7 cellular contexts compared by ENCODE assay signal in the genomic region with DNA sequence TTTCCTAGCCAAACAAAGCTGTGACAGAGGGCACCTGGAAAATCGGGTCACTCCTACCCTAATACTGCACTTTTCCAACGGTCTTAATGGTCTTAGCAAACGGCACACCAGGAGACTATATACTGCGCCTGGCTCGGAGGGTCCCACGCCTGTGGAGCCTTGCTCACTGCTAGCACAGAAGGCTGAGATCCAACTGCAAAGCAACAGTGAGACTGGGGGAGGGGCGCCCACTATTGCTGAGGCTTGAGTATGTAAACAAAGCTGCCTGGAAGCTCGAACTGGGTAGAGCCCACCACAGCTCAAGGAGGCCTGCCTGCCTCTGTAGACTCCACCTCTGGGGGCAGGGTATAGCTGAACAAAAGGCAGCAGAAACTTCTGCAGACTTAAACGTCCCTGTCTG.
DNase-seq lines count a peak whose midpoint lies in the region; ATAC-seq, FAIRE-seq and TF ChIP-seq lines count a peak whose summit lies in the region.
"Not testable (repeated sequence)": the region's sequence is repeated elsewhere in the genome, so short reads cannot be mapped to it uniquely, and the experiment has no call there.

No MANE protein-coding gene starts in this region.

- DNase-seq in DND-41 (peak; percentile 3), H9 (peak; percentile 70), NT2/D1 (ENCODE audit: low read depth, low spot score) (peak; percentile 50), H1 (ENCODE audit: low read depth in 1 of 2, low spot score in 2 of 2) (peak in 1 of 2 experiments; percentile 53), iPS DF 19.7 (ENCODE audit: low read depth, low spot score) (peak; percentile 30), lower lobe of right lung (peak; percentile 41), nephron progenitor cell (peak; percentile 19)

- H2BK15ac ChIP-seq in H9 (ENCODE audit: low read depth, low read length); H1 (ENCODE audit: low read length): not testable (repeated sequence)

- H3K4ac ChIP-seq in H9 (ENCODE audit: low read depth, low read length); H1 (replicated peaks; ENCODE audit: insufficient read length, low read depth, low read length): not testable (repeated sequence)

- not testable (repeated sequence) for ATAC-seq in DND-41 (ENCODE audit: insufficient read depth, low read depth); lower lobe of right lung

- H3K27me3 ChIP-seq in DND-41 (ENCODE audit: insufficient read depth, low read length, poor library complexity); H9 (ENCODE audit: insufficient read depth, low read length); NT2/D1 (ENCODE audit: insufficient read depth, insufficient read length); H1 (replicated peaks in 1 of 4; ENCODE audit: control insufficient read depth in 3 of 4, extremely low read depth in 1 of 4, insufficient read depth in 3 of 4, low read length in 3 of 4); lower lobe of right lung (ENCODE audit: low read depth): not testable (repeated sequence)

- H3K23ac ChIP-seq in H9 (ENCODE audit: insufficient read length, low read depth, low read length); H1 (ENCODE audit: insufficient read length): not testable (repeated sequence)

- CTCF ChIA-PET in H1 (lab: Charles Lee; ENCODE audit: partially characterized antibody) = interaction anchor here (0.7 kb wide), 1 partner anchor 65 kb away, joined by 3 read pairs; no protein-coding TSS in a partner anchor

- not testable (repeated sequence) for H3K18ac ChIP-seq in H9 (ENCODE audit: insufficient read length, low read depth, low read length); H1 (ENCODE audit: extremely low read depth, low read length)

- H3K27ac Mint-ChIP-seq in H9 = peak overlapping the region in 2 of 3 experiments; percentile 70 to 81; a peak in 3 of 7 replicates
- H3K27ac Mint-ChIP-seq in nephron progenitor cell = not testable (repeated sequence)

- no CpG with 5 or more reads among the region's 9 CpGs for WGBS in H9 (ENCODE audit: extremely low coverage, insufficient read length, low lambda C conversion rate)
- WGBS in H1 (ENCODE audit: extremely low coverage in 1 of 2, insufficient coverage in 1 of 2, insufficient read length in 1 of 2, insufficient replicate concordance in 2 of 2, low coverage in 1 of 2, low lambda C conversion rate in 2 of 2, missing lambda C conversion rate in 1 of 2), 2 experiments = 79% methylated on average over 9 of the region's 9 CpGs; no CpG with 5 or more reads in 1 of the 2 experiments

- not testable (repeated sequence) for H4K20me1 ChIP-seq in DND-41 (ENCODE audit: insufficient read depth, low read length); H9 (ENCODE audit: control insufficient read depth, insufficient read depth, insufficient read length); H1 (replicated peaks in 1 of 2; ENCODE audit: control insufficient read depth in 1 of 2, insufficient read depth in 2 of 2, low read length in 2 of 2)

- H2BK20ac ChIP-seq in H9 (ENCODE audit: low read depth, low read length, poor library complexity, severe bottlenecking); H1 (ENCODE audit: low read length): not testable (repeated sequence)

- H3K4me2 ChIP-seq in DND-41 (ENCODE audit: insufficient read depth, low read length); H9 (ENCODE audit: insufficient read depth, insufficient read length, low read length): not testable (repeated sequence)
- H3K4me2 ChIP-seq in H1 (ENCODE audit: insufficient read depth in 1 of 2, low read depth in 2 of 2, low read length in 2 of 2) = peak overlapping the region in 1 of 2 experiments; percentile 13; a peak in 1 of 4 replicates

- not testable (repeated sequence) for H3K27ac ChIP-seq in DND-41 (ENCODE audit: low read length); H9 (ENCODE audit: insufficient read length, low read depth, low read length); H1 (ENCODE audit: low read depth, low read length); lower lobe of right lung

- FAIRE-seq in H1 (lab: Jason Lieb, UNC) = not testable (repeated sequence)

- not testable (repeated sequence) for H2BK120ac ChIP-seq in H9 (ENCODE audit: low read depth, low read length, poor library complexity, severe bottlenecking); H1 (replicated peaks; ENCODE audit: low read depth, low read length)

- not testable (repeated sequence) for H2AK5ac ChIP-seq in H9 (ENCODE audit: insufficient read length, low read length); H1 (ENCODE audit: low read depth, low read length)

- H3K9me3 Mint-ChIP-seq in H9 = not testable (repeated sequence)
- peaks cover 22% of the 10 kb centered on the region for H3K9me3 Mint-ChIP-seq in nephron progenitor cell

- H3K36me3 Mint-ChIP-seq in H9 (ENCODE audit: insufficient read depth in 1 of 3, low read depth in 3 of 3); nephron progenitor cell (ENCODE audit: low read depth): not testable (repeated sequence)

- H4K91ac ChIP-seq in H9 (ENCODE audit: insufficient read length, low read depth, low read length); H1 (replicated peaks; ENCODE audit: insufficient read length, low read length): not testable (repeated sequence)

- not testable (repeated sequence) for TF ChIP-seq EP300 in H1 (IDR thresholded peaks at IDR 0.05; ENCODE audit: borderline replicate concordance in 1 of 2, low read depth in 2 of 2, low read length in 2 of 2)

- not testable (repeated sequence) for H4K5ac ChIP-seq in H9 (ENCODE audit: insufficient read length, low read depth, low read length); H1 (ENCODE audit: insufficient read length, low read depth, low read length)

- not testable (repeated sequence) for TF ChIP-seq CTCF in DND-41 (IDR thresholded peaks at IDR 0.05; ENCODE audit: borderline replicate concordance, extremely low read depth, low read length, poor library complexity, severe bottlenecking); H9 (conservative IDR thresholded peaks at IDR 0.05); H1 (IDR thresholded peaks at IDR 0.05; ENCODE audit: control extremely low read depth in 1 of 3, insufficient read depth in 1 of 3, low read depth in 1 of 3, low read length in 3 of 3); lower lobe of right lung (IDR thresholded peaks at IDR 0.05); nephron progenitor cell (IDR thresholded peaks at IDR 0.05)

- H2BK12ac ChIP-seq in H9 (ENCODE audit: insufficient read length, low read depth, low read length); H1 (ENCODE audit: low read depth, low read length): not testable (repeated sequence)

- H3K14ac ChIP-seq in H9 (ENCODE audit: insufficient read depth, low read length); H1 (ENCODE audit: insufficient read length): not testable (repeated sequence)

- H2BK5ac ChIP-seq in H9 (ENCODE audit: insufficient read length, low read length); H1 (ENCODE audit: low read depth, low read length): not testable (repeated sequence)

- not testable (repeated sequence) for H3K9ac ChIP-seq in DND-41 (ENCODE audit: low read depth, low read length); H9 (ENCODE audit: extremely low read depth, insufficient read length, low read length); NT2/D1 (ENCODE audit: insufficient read length, low read depth); H1 (replicated peaks in 1 of 4; ENCODE audit: extremely low read depth in 1 of 4, low read depth in 3 of 4, low read length in 3 of 4)

- H2AFZ ChIP-seq in DND-41 (ENCODE audit: low read depth, low read length); H9 (ENCODE audit: low read length): not testable (repeated sequence)
- peak overlapping the region; percentile 95 for H2AFZ ChIP-seq in H1 (ENCODE audit: low read length)

- H3K23me2 ChIP-seq in H9 (ENCODE audit: insufficient read length, low read depth, low read length, poor library complexity, severe bottlenecking); H1 (ENCODE audit: low read depth, low read length): not testable (repeated sequence)

- H3K27me3 Mint-ChIP-seq in H9 (ENCODE audit: low read depth); nephron progenitor cell (ENCODE audit: low read depth, poor library complexity): not testable (repeated sequence)

- H4K8ac ChIP-seq in H9 (replicated peaks; ENCODE audit: insufficient read length, low read depth, low read length) = not testable (repeated sequence)
- H4K8ac ChIP-seq in H1 (ENCODE audit: extremely low read depth, insufficient read depth, low read length) = peak overlapping the region; percentile 68; the same call in 1 of the 2 replicates

- H3K4me1 Mint-ChIP-seq in H9 = peaks cover 5 to 10% of the 10 kb centered on the region in 2 experiments
- not testable (repeated sequence) for H3K4me1 Mint-ChIP-seq in nephron progenitor cell

- not testable (repeated sequence) for H3K4me3 ChIP-seq in DND-41 (ENCODE audit: low read depth in 1 of 2, low read length in 2 of 2); NT2/D1 (ENCODE audit: insufficient read length, low read depth); H1 (ENCODE audit: extremely low read depth in 1 of 4, insufficient read depth in 2 of 4, low read depth in 3 of 4, low read length in 4 of 4); lower lobe of right lung

- TF ChIP-seq RAD21 in H1 (IDR thresholded peaks at IDR 0.05 in 1 of 2, conservative IDR thresholded peaks at IDR 0.05 in 1 of 2; ENCODE audit: low read depth in 2 of 2, low read length in 2 of 2) = not testable (repeated sequence)

- not testable (repeated sequence) for TF ChIP-seq POLR2A in H1 (IDR thresholded peaks at IDR 0.05; ENCODE audit: control extremely low read depth in 1 of 2, low read depth in 2 of 2, low read length in 2 of 2)

- H3K36me3 ChIP-seq in DND-41 (ENCODE audit: insufficient read depth, low read length); NT2/D1 (ENCODE audit: insufficient read depth, insufficient read length, low read length); H1 (ENCODE audit: control insufficient read depth in 2 of 4, insufficient read depth in 4 of 4, low read length in 3 of 4); lower lobe of right lung: not testable (repeated sequence)

- not testable (repeated sequence) for H3K4me3 Mint-ChIP-seq in H9, nephron progenitor cell

- POLR2A ChIA-PET in H1 (lab: Charles Lee; ENCODE audit: partially characterized antibody) = not testable (repeated sequence)

- H3K56ac ChIP-seq in H9 (ENCODE audit: insufficient read length, low read depth, low read length); H1 (replicated peaks; ENCODE audit: insufficient read length, low read depth, low read length): not testable (repeated sequence)

- not testable (repeated sequence) for H3K9me3 ChIP-seq in DND-41 (ENCODE audit: insufficient read depth, low read length, severe bottlenecking); H9 (ENCODE audit: control insufficient read depth, low read depth, low read length); NT2/D1 (ENCODE audit: insufficient read depth, low read length); H1 (ENCODE audit: insufficient read depth in 2 of 2, low read depth in 1 of 2, low read length in 1 of 2); lower lobe of right lung

- H3K79me1 ChIP-seq in H9 (ENCODE audit: insufficient read depth, low read depth, low read length, poor library complexity, severe bottlenecking); H1 (ENCODE audit: low read depth, low read length): not testable (repeated sequence)

- H3K4me1 ChIP-seq in DND-41 (ENCODE audit: insufficient read depth, low read length); H9 (ENCODE audit: insufficient read depth, low read length); NT2/D1 (ENCODE audit: insufficient read depth, insufficient read length); H1 (replicated peaks in 1 of 4; ENCODE audit: control insufficient read depth in 3 of 4, insufficient read depth in 4 of 4, low read length in 3 of 4); lower lobe of right lung: not testable (repeated sequence)

- not testable (repeated sequence) for H3T11ph ChIP-seq in H9 (ENCODE audit: low read length)

- intact Hi-C loops in lower lobe of right lung (cut with DNase I) = not testable (repeated sequence)

- not testable (repeated sequence) for H3K79me2 ChIP-seq in DND-41 (ENCODE audit: insufficient read depth, low read length); H9 (ENCODE audit: insufficient read depth, low read length); H1 (ENCODE audit: control insufficient read depth in 1 of 2, insufficient read depth in 2 of 2, low read length in 2 of 2)
